In the genomic region with DNA sequence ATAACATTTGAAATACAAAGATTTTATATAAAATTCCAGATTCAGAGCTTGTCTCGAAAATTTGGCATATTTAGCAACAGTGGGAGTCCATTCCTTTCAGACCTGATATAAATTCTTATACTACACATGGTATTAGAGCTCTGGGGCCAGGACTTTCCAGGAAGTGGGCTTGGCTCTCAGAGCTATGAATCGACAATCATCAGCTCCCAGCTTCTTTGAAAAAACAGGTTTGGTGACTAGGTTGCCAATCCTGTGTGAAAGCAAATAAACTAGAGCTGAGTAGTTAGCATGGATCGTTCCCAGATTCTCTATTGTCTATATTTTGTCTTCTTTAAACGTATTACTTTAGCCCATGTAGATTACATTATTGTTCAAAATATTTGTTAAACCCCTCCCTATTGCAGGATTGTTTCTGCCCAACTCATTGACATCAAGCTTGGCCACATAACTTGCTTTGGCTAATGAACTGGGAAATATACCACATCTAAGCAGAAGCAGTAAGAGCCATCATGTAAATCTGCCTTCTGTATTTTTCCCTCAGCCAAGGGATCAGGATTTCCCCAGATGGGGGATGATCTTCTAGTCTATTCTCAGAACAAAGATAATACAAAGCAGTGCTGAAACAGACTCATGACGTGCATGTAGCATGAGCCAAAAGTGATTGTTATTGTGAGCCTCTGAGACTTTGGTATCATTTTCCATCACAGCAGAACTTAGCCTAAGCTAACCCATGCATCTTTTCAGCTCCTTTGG, we compare ENCODE assay signal across 11 cellular contexts.
DNase-seq lines count a peak whose midpoint lies in the region; ATAC-seq, FAIRE-seq and TF ChIP-seq lines count a peak whose summit lies in the region.
"Had no signal": no experiment of that assay in that cellular context is flagged by ENCODE, and none has a peak within 500 bp of the region (broad histone marks: within the 10 kb centered on the region; RNA-seq: fewer than 3 reads in every experiment).

No MANE protein-coding gene starts in this region.

- H3K9me3 ChIP-seq in Loucy (ENCODE audit: insufficient read depth, low read depth, low read length), result no peaks in the 10 kb centered on the region
- no peaks in the 10 kb centered on the region for H3K9me3 ChIP-seq in T-helper 17 cell (ENCODE audit: control insufficient read depth, low read length, poor library complexity, severe bottlenecking)
- H3K9me3 ChIP-seq in pancreas, result no peaks in the 10 kb centered on the region

- H3K4me3 ChIP-seq in Loucy (ENCODE audit: low read length, poor library complexity, severe bottlenecking) (no peak overlapping the region), pancreas (no peak overlapping the region)

- no peaks in the 10 kb centered on the region for H3K36me3 Mint-ChIP-seq in T-helper 17 cell (ENCODE audit: low read depth)
- H3K36me3 Mint-ChIP-seq in activated CD4-positive, alpha-beta T cell treated with anti-CD3 and anti-CD28 coated beads, Interleukin-2, amount 10 ng/mL, durations not matched to agents 24 days and 14 days (ENCODE audit: low read depth), result no peaks in the 10 kb centered on the region
- no peaks in the 10 kb centered on the region for H3K36me3 Mint-ChIP-seq in activated CD8-positive, alpha-beta T cell treated with anti-CD3 and anti-CD28 coated beads, Interleukin-2, amount 10 ng/mL, durations not matched to agents 7 days and 5 days (ENCODE audit: low read depth)

- CTCF ChIA-PET in activated CD8-positive, alpha-beta T cell treated with anti-CD3 and anti-CD28 coated beads, Interleukin-2, amount 10 ng/mL, durations not matched to agents 7 days and 5 days (lab: Charles Lee), result no interaction called here

- H3K4me1 ChIP-seq in Loucy (ENCODE audit: insufficient read depth, low read length, poor library complexity, severe bottlenecking), result no peaks in the 10 kb centered on the region
- H3K4me1 ChIP-seq in pancreas, result peaks cover 0 to 14% (median 4%) of the 10 kb centered on the region in 3 donors

- ATAC-seq in T-helper 17 cell (no peak), pancreas (peak; percentile 97 to 99 (median 98))
- no peak for ATAC-seq in activated CD8-positive, alpha-beta T cell treated with anti-CD3 and anti-CD28 coated beads, Interleukin-2, amount 10 ng/mL, durations not matched to agents 7 days and 5 days

- H3K27ac ChIP-seq in pancreas, result peak overlapping the region in 2 of 4 donors; percentile 68 to 73

- intact Hi-C loops in pancreas (cut with DNase I), result no loop called here
- intact Hi-C loops in activated CD4-positive, alpha-beta T cell treated with anti-CD3 and anti-CD28 coated beads, Interleukin-2, amount 10 ng/mL, durations not matched to agents 24 days and 14 days (cut with micrococcal nuclease), result no loop called here

- no peaks in the 10 kb centered on the region for H3K27me3 ChIP-seq in Loucy (ENCODE audit: insufficient read depth, low read length, poor library complexity, severe bottlenecking)
- H3K27me3 ChIP-seq in pancreas, result no peaks in the 10 kb centered on the region

- POLR2A ChIA-PET in activated CD8-positive, alpha-beta T cell treated with anti-CD3 and anti-CD28 coated beads, Interleukin-2, amount 10 ng/mL, durations not matched to agents 7 days and 5 days (lab: Charles Lee), result no interaction called here

- TF ChIP-seq CTCF in Loucy (conservative IDR thresholded peaks at IDR 0.05; ENCODE audit: low read length), result no peak
- TF ChIP-seq CTCF in pancreas (IDR thresholded peaks at IDR 0.05), result no peak

- H3K9me2 ChIP-seq in Loucy (replicated peaks; ENCODE audit: low read depth, low read length), result no peaks in the 10 kb centered on the region

- H4K20me1 ChIP-seq in Loucy (ENCODE audit: insufficient read depth, low read length, poor library complexity, severe bottlenecking), result no peaks in the 10 kb centered on the region

- peak overlapping the region; percentile 28 for H3K4me3 Mint-ChIP-seq in T-helper 17 cell
- H3K4me3 Mint-ChIP-seq in activated CD4-positive, alpha-beta T cell treated with anti-CD3 and anti-CD28 coated beads, Interleukin-2, amount 10 ng/mL, durations not matched to agents 24 days and 14 days, result no peak overlapping the region
- H3K4me3 Mint-ChIP-seq in activated CD8-positive, alpha-beta T cell treated with anti-CD3 and anti-CD28 coated beads, Interleukin-2, amount 10 ng/mL, durations not matched to agents 7 days and 5 days, result no peak overlapping the region

- no peak for DNase-seq in GM19239 (ENCODE audit: insufficient read length, low spot score)
- no peak for DNase-seq in T-helper 17 cell
- peak in 4 of 6 donors; percentile 37 to 75 (median 51) for DNase-seq in pancreas
- no peak for DNase-seq in activated CD4-positive, alpha-beta T cell treated with anti-CD3 and anti-CD28 coated beads, Interleukin-2, amount 10 ng/mL, durations not matched to agents 24 days and 14 days
- no peak for DNase-seq in amniotic stem cell (lab: John Stamatoyannopoulos, UW)
- no peak for DNase-seq in activated CD4-positive, alpha-beta T cell treated with anti-CD3 and anti-CD28 coated beads for 48 hours
- DNase-seq in activated CD8-positive, alpha-beta T cell treated with anti-CD3 and anti-CD28 coated beads, Interleukin-2, amount 10 ng/mL, durations not matched to agents 7 days and 5 days, result no peak
- DNase-seq: activated CD4-positive, CD25-positive, alpha-beta regulatory T cell; NCI-H2171; occipital lobe had no signal

- H3K9ac ChIP-seq in Loucy (ENCODE audit: low read depth, low read length, poor library complexity, severe bottlenecking), result no peak overlapping the region

- H2AFZ ChIP-seq in Loucy (ENCODE audit: low read length), result peak overlapping the region; percentile 58; the same call in 1 of the 2 replicates

- 14% methylated on average over 5 of the region's 5 CpGs for WGBS in pancreas, 2 donors

- H3K4me2 ChIP-seq in Loucy (ENCODE audit: low read depth, low read length, poor library complexity, severe bottlenecking), result peak overlapping the region; percentile 76

- H3K36me3 ChIP-seq in Loucy (ENCODE audit: insufficient read depth, low read length) (no peaks in the 10 kb centered on the region), pancreas (no peaks in the 10 kb centered on the region)

- no peak overlapping the region for H3K27ac Mint-ChIP-seq in T-helper 17 cell
- no peak overlapping the region for H3K27ac Mint-ChIP-seq in activated CD4-positive, alpha-beta T cell treated with anti-CD3 and anti-CD28 coated beads, Interleukin-2, amount 10 ng/mL, durations not matched to agents 24 days and 14 days
- no peak overlapping the region for H3K27ac Mint-ChIP-seq in activated CD8-positive, alpha-beta T cell treated with anti-CD3 and anti-CD28 coated beads, Interleukin-2, amount 10 ng/mL, durations not matched to agents 7 days and 5 days

- peaks cover 6% of the 10 kb centered on the region for H3K4me1 Mint-ChIP-seq in T-helper 17 cell
- peaks cover 7% of the 10 kb centered on the region for H3K4me1 Mint-ChIP-seq in activated CD4-positive, alpha-beta T cell treated with anti-CD3 and anti-CD28 coated beads, Interleukin-2, amount 10 ng/mL, durations not matched to agents 24 days and 14 days
- H3K4me1 Mint-ChIP-seq in activated CD8-positive, alpha-beta T cell treated with anti-CD3 and anti-CD28 coated beads, Interleukin-2, amount 10 ng/mL, durations not matched to agents 7 days and 5 days (ENCODE audit: low read depth), result peaks cover 4% of the 10 kb centered on the region

- H3K79me2 ChIP-seq in Loucy (ENCODE audit: insufficient read depth, low read length), result no peaks in the 10 kb centered on the region

- H3K27me3 Mint-ChIP-seq in T-helper 17 cell, result no peaks in the 10 kb centered on the region
- H3K27me3 Mint-ChIP-seq in activated CD4-positive, alpha-beta T cell treated with anti-CD3 and anti-CD28 coated beads, Interleukin-2, amount 10 ng/mL, durations not matched to agents 24 days and 14 days, result no peaks in the 10 kb centered on the region
- no peaks in the 10 kb centered on the region for H3K27me3 Mint-ChIP-seq in activated CD8-positive, alpha-beta T cell treated with anti-CD3 and anti-CD28 coated beads, Interleukin-2, amount 10 ng/mL, durations not matched to agents 7 days and 5 days (ENCODE audit: low read depth)

- FAIRE-seq in GM19239 (lab: Jason Lieb, UNC) (peak; percentile 14), pancreas (lab: Jason Lieb, UNC) (no peak)

- H3F3A ChIP-seq in Loucy (ENCODE audit: low read depth), result no peaks in the 10 kb centered on the region

- no peaks in the 10 kb centered on the region for H3K9me3 Mint-ChIP-seq in activated CD4-positive, alpha-beta T cell treated with anti-CD3 and anti-CD28 coated beads, Interleukin-2, amount 10 ng/mL, durations not matched to agents 24 days and 14 days
- H3K9me3 Mint-ChIP-seq in activated CD8-positive, alpha-beta T cell treated with anti-CD3 and anti-CD28 coated beads, Interleukin-2, amount 10 ng/mL, durations not matched to agents 7 days and 5 days (ENCODE audit: insufficient read depth), result no peaks in the 10 kb centered on the region

Comparison
In these comparisons a context has a peak if more than half of its experiments do, and no peak if none do; other contexts are left out.
1. DNase-seq: peak in pancreas (4 of 6); none in GM19239 (single experiment), T-helper 17 cell (0 of 3), activated CD4-positive, alpha-beta T cell treated with anti-CD3 and anti-CD28 coated beads, Interleukin-2, amount 10 ng/mL, durations not matched to agents 24 days and 14 days (single experiment), amniotic stem cell (single experiment), activated CD4-positive, alpha-beta T cell treated with anti-CD3 and anti-CD28 coated beads for 48 hours (single experiment) and activated CD8-positive, alpha-beta T cell treated with anti-CD3 and anti-CD28 coated beads, Interleukin-2, amount 10 ng/mL, durations not matched to agents 7 days and 5 days (single experiment).
2. ATAC-seq: peak in pancreas (4 of 4); none in T-helper 17 cell (single experiment) and activated CD8-positive, alpha-beta T cell treated with anti-CD3 and anti-CD28 coated beads, Interleukin-2, amount 10 ng/mL, durations not matched to agents 7 days and 5 days (single experiment).